Comparison of ENCODE assay signal across 19 cellular contexts in the genomic region with DNA sequence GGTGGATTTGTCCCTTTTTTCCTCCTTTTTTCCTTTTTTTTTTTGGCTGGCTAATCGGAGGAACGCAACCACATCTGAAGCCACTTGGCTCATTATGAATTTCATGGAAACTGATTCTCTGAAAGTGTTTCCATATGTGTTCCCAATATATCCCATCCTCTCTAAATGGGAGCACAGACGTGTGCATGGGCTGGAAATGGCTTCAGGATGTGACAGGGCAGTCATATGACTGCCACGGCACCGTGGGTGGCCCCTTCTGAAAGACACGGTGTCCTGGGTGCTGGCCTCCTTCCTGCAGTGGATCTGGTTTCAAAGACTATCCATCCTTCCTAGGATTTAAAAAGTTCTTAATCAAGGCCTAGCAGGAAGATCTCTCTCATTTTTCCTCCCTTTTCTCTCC.
DNase-seq lines count a peak whose midpoint lies in the region; ATAC-seq, FAIRE-seq and TF ChIP-seq lines count a peak whose summit lies in the region.
"Had no signal": no experiment of that assay in that cellular context is flagged by ENCODE, and none has a peak within 500 bp of the region (broad histone marks: within the 10 kb centered on the region; RNA-seq: fewer than 3 reads in every experiment).

No MANE protein-coding gene starts in this region.

- DNase-seq in Daoy (ENCODE audit: low read depth) (peak; percentile 61), RPMI7951 (ENCODE audit: low read depth) (peak; percentile 97), foreskin fibroblast (peak; percentile 69 to 78), frontal cortex (ENCODE audit: low spot score in 2 of 2) (no peak), amniotic stem cell (lab: John Stamatoyannopoulos, UW) (no peak)
- no peak for DNase-seq in stimulated activated effector memory CD8-positive, alpha-beta T cell treated with anti-CD3 and anti-CD28 coated beads, Interleukin-12 subunit alpha, Interleukin-12 subunit beta, amount 100 ng/mL, for 72 hours (ENCODE audit: low spot score in 2 of 2)
- DNase-seq: activated CD4-positive, alpha-beta T cell treated with anti-CD3 and anti-CD28 coated beads for 36 hours; CD4-positive, CD25-positive, alpha-beta regulatory T cell; immature natural killer cell; KBM-7; midbrain; NCI-H1105 treated with DMSO at 0.1 percent for 48 hours; NCI-H446; OCI-M1; upper lobe of left lung had no signal

- no peak for ATAC-seq in stimulated activated effector memory CD8-positive, alpha-beta T cell treated with anti-CD3 and anti-CD28 coated beads, Interleukin-12 subunit alpha, Interleukin-12 subunit beta, amount 100 ng/mL, for 72 hours
- no peak for ATAC-seq in HG03196 (IDR thresholded peaks at IDR 0.05; ENCODE audit: unreplicated experiment)
- ATAC-seq: activated CD4-positive, alpha-beta T cell treated with anti-CD3 and anti-CD28 coated beads for 36 hours had no signal

- peaks cover 75% of the 10 kb centered on the region for H3K36me3 Mint-ChIP-seq in stimulated activated effector memory CD8-positive, alpha-beta T cell treated with anti-CD3 and anti-CD28 coated beads, Interleukin-12 subunit alpha, Interleukin-12 subunit beta, amount 100 ng/mL, for 72 hours
- H3K36me3 Mint-ChIP-seq: immature natural killer cell had no signal

- H3K4me3 Mint-ChIP-seq in stimulated activated effector memory CD8-positive, alpha-beta T cell treated with anti-CD3 and anti-CD28 coated beads, Interleukin-12 subunit alpha, Interleukin-12 subunit beta, amount 100 ng/mL, for 72 hours = no peak overlapping the region
- H3K4me3 Mint-ChIP-seq: activated CD4-positive, alpha-beta T cell treated with anti-CD3 and anti-CD28 coated beads for 36 hours; activated T-helper 1 cell treated with anti-CD3 and anti-CD28 coated beads, Interleukin-12 subunit alpha, Interleukin-12 subunit beta, Interleukin-2, Interleukin-4 antibody, amounts not matched to agents 30 ng/mL and 10 ng/mL and 1 ng/mL, durations not matched to agents 14 hours and 24 hours and 36 hours; CD4-positive, CD25-positive, alpha-beta regulatory T cell; immature natural killer cell; T-helper 1 cell treated with Interleukin-12 subunit alpha and Interleukin-12 subunit beta and Interleukin-4 antibody, amounts not matched to agents 30 μg/mL and 1 μg/mL, for 36 hours had no signal

- no peak for TF ChIP-seq CTCF in foreskin fibroblast (IDR thresholded peaks at IDR 0.05; ENCODE audit: low read depth, low read length)

- no peaks in the 10 kb centered on the region for H3K9me3 Mint-ChIP-seq in stimulated activated effector memory CD8-positive, alpha-beta T cell treated with anti-CD3 and anti-CD28 coated beads, Interleukin-12 subunit alpha, Interleukin-12 subunit beta, amount 100 ng/mL, for 72 hours
- H3K9me3 Mint-ChIP-seq: activated T-helper 1 cell treated with anti-CD3 and anti-CD28 coated beads, Interleukin-12 subunit alpha, Interleukin-12 subunit beta, Interleukin-2, Interleukin-4 antibody, amounts not matched to agents 30 ng/mL and 10 ng/mL and 1 ng/mL, durations not matched to agents 14 hours and 24 hours and 36 hours; CD4-positive, CD25-positive, alpha-beta regulatory T cell; immature natural killer cell; T-helper 1 cell treated with Interleukin-12 subunit alpha and Interleukin-12 subunit beta and Interleukin-4 antibody, amounts not matched to agents 30 μg/mL and 1 μg/mL, for 36 hours had no signal

- peak overlapping the region; percentile 77 for H3K27ac Mint-ChIP-seq in stimulated activated effector memory CD8-positive, alpha-beta T cell treated with anti-CD3 and anti-CD28 coated beads, Interleukin-12 subunit alpha, Interleukin-12 subunit beta, amount 100 ng/mL, for 72 hours
- H3K27ac Mint-ChIP-seq: activated CD4-positive, alpha-beta T cell treated with anti-CD3 and anti-CD28 coated beads for 36 hours; activated T-helper 1 cell treated with anti-CD3 and anti-CD28 coated beads, Interleukin-12 subunit alpha, Interleukin-12 subunit beta, Interleukin-2, Interleukin-4 antibody, amounts not matched to agents 30 ng/mL and 10 ng/mL and 1 ng/mL, durations not matched to agents 14 hours and 24 hours and 36 hours; CD4-positive, CD25-positive, alpha-beta regulatory T cell; T-helper 1 cell treated with Interleukin-12 subunit alpha and Interleukin-12 subunit beta and Interleukin-4 antibody, amounts not matched to agents 30 μg/mL and 1 μg/mL, for 36 hours had no signal

- FAIRE-seq in frontal cortex (lab: Jason Lieb, UNC) = no peak

- H3K4me1 Mint-ChIP-seq in stimulated activated effector memory CD8-positive, alpha-beta T cell treated with anti-CD3 and anti-CD28 coated beads, Interleukin-12 subunit alpha, Interleukin-12 subunit beta, amount 100 ng/mL, for 72 hours = peaks cover 65% of the 10 kb centered on the region

- no peak overlapping the region for H3K4me3 ChIP-seq in foreskin fibroblast (ENCODE audit: low read depth in 1 of 2, low read length in 2 of 2)
- H3K4me3 ChIP-seq: ascending aorta, upper lobe of left lung had no signal

Comparison
In these comparisons a context has a peak if more than half of its experiments do, and no peak if none do; other contexts are left out.
1. DNase-seq: peak in Daoy (single experiment), RPMI7951 (single experiment) and foreskin fibroblast (2 of 2); none in stimulated activated effector memory CD8-positive, alpha-beta T cell treated with anti-CD3 and anti-CD28 coated beads, Interleukin-12 subunit alpha, Interleukin-12 subunit beta, amount 100 ng/mL, for 72 hours (0 of 2), frontal cortex (0 of 2) and amniotic stem cell (single experiment).